ENCODE assay signal across 1 cellular context in the genomic region with DNA sequence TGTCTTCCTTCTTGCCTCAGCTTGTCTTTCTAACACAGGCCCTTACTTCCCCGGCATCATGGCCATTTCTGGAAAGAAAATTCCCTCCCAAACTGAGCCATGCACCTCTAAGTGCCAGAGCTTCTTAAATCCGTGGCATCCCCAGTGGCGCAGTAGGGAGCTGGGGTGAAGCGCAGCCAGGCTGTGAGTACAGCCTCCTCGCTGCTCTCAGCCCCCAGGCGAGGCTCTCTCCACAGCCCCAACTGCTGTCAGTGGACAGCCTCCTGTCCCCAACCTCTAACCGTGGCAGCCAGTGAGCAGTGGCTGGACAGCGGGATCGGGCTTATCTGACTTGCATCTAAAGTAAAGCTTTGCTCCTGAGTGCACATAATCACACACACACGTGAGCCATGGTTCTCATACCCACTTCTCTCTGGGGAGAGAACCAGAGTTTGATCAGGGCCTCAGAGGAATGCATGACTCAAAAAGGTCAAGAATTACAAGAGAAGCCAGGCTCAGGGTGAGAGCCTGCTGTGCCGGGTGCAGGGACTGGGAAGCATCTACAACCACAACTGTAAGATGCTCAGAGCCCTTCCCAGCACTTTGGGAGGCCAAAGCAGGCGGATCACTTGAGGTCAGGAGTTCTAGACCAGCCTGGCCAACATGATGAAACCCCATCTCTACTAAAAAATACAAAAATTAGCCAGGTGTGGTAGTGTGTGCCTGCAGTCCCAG.
TF ChIP-seq lines count a peak whose summit lies in the region.

No MANE protein-coding gene starts in this region.

TF ChIP-seq in HepG2, 621 proteins besides CTCF, POLR2A, EP300 and RAD21 (continued from another document and continues in another):
- TF ChIP-seq, protein P1, sequence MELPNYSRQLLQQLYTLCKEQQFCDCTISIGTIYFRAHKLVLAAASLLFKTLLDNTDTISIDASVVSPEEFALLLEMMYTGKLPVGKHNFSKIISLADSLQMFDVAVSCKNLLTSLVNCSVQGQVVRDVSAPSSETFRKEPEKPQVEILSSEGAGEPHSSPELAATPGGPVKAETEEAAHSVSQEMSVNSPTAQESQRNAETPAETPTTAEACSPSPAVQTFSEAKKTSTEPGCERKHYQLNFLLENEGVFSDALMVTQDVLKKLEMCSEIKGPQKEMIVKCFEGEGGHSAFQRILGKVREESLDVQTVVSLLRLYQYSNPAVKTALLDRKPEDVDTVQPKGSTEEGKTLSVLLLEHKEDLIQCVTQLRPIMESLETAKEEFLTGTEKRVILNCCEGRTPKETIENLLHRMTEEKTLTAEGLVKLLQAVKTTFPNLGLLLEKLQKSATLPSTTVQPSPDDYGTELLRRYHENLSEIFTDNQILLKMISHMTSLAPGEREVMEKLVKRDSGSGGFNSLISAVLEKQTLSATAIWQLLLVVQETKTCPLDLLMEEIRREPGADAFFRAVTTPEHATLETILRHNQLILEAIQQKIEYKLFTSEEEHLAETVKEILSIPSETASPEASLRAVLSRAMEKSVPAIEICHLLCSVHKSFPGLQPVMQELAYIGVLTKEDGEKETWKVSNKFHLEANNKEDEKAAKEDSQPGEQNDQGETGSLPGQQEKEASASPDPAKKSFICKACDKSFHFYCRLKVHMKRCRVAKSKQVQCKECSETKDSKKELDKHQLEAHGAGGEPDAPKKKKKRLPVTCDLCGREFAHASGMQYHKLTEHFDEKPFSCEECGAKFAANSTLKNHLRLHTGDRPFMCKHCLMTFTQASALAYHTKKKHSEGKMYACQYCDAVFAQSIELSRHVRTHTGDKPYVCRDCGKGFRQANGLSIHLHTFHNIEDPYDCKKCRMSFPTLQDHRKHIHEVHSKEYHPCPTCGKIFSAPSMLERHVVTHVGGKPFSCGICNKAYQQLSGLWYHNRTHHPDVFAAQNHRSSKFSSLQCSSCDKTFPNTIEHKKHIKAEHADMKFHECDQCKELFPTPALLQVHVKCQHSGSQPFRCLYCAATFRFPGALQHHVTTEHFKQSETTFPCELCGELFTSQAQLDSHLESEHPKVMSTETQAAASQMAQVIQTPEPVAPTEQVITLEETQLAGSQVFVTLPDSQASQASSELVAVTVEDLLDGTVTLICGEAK (IDR thresholded peaks at IDR 0.05), result no peak
- TF ChIP-seq, protein P1 (CRISPR knock-in tag; IDR thresholded peaks at IDR 0.05), result peak; percentile 46; the same call in 1 of the 2 replicates
- TF ChIP-seq, protein P2, sequence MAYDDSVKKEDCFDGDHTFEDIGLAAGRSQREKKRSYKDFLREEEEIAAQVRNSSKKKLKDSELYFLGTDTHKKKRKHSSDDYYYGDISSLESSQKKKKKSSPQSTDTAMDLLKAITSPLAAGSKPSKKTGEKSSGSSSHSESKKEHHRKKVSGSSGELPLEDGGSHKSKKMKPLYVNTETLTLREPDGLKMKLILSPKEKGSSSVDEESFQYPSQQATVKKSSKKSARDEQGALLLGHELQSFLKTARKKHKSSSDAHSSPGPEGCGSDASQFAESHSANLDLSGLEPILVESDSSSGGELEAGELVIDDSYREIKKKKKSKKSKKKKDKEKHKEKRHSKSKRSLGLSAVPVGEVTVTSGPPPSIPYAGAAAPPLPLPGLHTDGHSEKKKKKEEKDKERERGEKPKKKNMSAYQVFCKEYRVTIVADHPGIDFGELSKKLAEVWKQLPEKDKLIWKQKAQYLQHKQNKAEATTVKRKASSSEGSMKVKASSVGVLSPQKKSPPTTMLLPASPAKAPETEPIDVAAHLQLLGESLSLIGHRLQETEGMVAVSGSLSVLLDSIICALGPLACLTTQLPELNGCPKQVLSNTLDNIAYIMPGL (CRISPR knock-in tag; IDR thresholded peaks at IDR 0.05; ENCODE audit: borderline replicate concordance in 1 of 2, low read depth in 1 of 2), result peak in 1 of 2 experiments; percentile 48; a peak in 2 of 4 replicates
- TF ChIP-seq PRPF4 (IDR thresholded peaks at IDR 0.05; ENCODE audit: low read depth, low read length, poor library complexity, severe bottlenecking) (no peak), MAX (IDR thresholded peaks at IDR 0.05) (peak; percentile 55; the same call in 1 of the 2 replicates), POLR2AphosphoS2 (IDR thresholded peaks at IDR 0.05; ENCODE audit: low read depth, low read length) (no peak), ZNF547 (CRISPR knock-in tag; IDR thresholded peaks at IDR 0.05) (no peak; the same call in 1 of the 2 replicates), ZNF782 (CRISPR knock-in tag; IDR thresholded peaks at IDR 0.05; ENCODE audit: borderline replicate concordance) (no peak), HNF1B (CRISPR knock-in tag; IDR thresholded peaks at IDR 0.05) (0 out of 2 replicates have a peak, but pooled peaks have one; percentile 20), FOXO4 (CRISPR knock-in tag; conservative IDR thresholded peaks at IDR 0.05) (no peak), HOXA7 (CRISPR knock-in tag; IDR thresholded peaks at IDR 0.05) (no peak), SNAI1 (CRISPR knock-in tag; IDR thresholded peaks at IDR 0.05; ENCODE audit: borderline replicate concordance) (no peak), TMF1 (CRISPR knock-in tag; IDR thresholded peaks at IDR 0.05; ENCODE audit: low read depth) (0 out of 2 replicates have a peak, but pooled peaks have one; percentile 36), HHEX (CRISPR knock-in tag; IDR thresholded peaks at IDR 0.05) (peak; percentile 81), SMARCE1 (IDR thresholded peaks at IDR 0.05; ENCODE audit: borderline replicate concordance) (no peak), NR2F1 (CRISPR knock-in tag; IDR thresholded peaks at IDR 0.05) (peak; percentile 94 to 95), AKAP8 (CRISPR knock-in tag; IDR thresholded peaks at IDR 0.05) (no peak), ZNF136 (CRISPR knock-in tag; IDR thresholded peaks at IDR 0.05; ENCODE audit: low read depth) (no peak), ZNF598 (CRISPR knock-in tag; IDR thresholded peaks at IDR 0.05; ENCODE audit: borderline replicate concordance) (no peak), U2AF2 (IDR thresholded peaks at IDR 0.05; ENCODE audit: low read depth, low read length) (no peak), REXO4 (CRISPR knock-in tag; IDR thresholded peaks at IDR 0.05; ENCODE audit: borderline replicate concordance) (no peak), ZNF761 (CRISPR knock-in tag; conservative IDR thresholded peaks at IDR 0.05) (0 out of 2 replicates have a peak, but pooled peaks have one; percentile 81), ZNF367 (CRISPR knock-in tag; IDR thresholded peaks at IDR 0.05; ENCODE audit: borderline replicate concordance) (no peak), ZNF816 (CRISPR knock-in tag; IDR thresholded peaks at IDR 0.05; ENCODE audit: borderline replicate concordance) (no peak; the same call in 1 of the 2 replicates), KLF13 (CRISPR knock-in tag; IDR thresholded peaks at IDR 0.05) (no peak), ZNF878 (CRISPR knock-in tag; IDR thresholded peaks at IDR 0.05) (peak; percentile 87; the same call in 1 of the 2 replicates), IRX3 (CRISPR knock-in tag; IDR thresholded peaks at IDR 0.05; ENCODE audit: borderline replicate concordance, low read depth) (no peak), ASH2L (IDR thresholded peaks at IDR 0.05; ENCODE audit: insufficient read length, low read depth, low read length) (no peak), BHLHE40 (IDR thresholded peaks at IDR 0.05; ENCODE audit: low read length) (peak; percentile 99), ZNF441 (CRISPR knock-in tag; IDR thresholded peaks at IDR 0.05; ENCODE audit: borderline replicate concordance) (no peak), ZBTB7B (CRISPR knock-in tag; IDR thresholded peaks at IDR 0.05) (no peak; the same call in 1 of the 2 replicates), LCORL (IDR thresholded peaks at IDR 0.05) (no peak), LCORL (CRISPR knock-in tag; IDR thresholded peaks at IDR 0.05) (peak; percentile 83), EED (CRISPR knock-in tag; IDR thresholded peaks at IDR 0.05) (no peak; the same call in 1 of the 2 replicates)
- TF ChIP-seq, protein P3, sequence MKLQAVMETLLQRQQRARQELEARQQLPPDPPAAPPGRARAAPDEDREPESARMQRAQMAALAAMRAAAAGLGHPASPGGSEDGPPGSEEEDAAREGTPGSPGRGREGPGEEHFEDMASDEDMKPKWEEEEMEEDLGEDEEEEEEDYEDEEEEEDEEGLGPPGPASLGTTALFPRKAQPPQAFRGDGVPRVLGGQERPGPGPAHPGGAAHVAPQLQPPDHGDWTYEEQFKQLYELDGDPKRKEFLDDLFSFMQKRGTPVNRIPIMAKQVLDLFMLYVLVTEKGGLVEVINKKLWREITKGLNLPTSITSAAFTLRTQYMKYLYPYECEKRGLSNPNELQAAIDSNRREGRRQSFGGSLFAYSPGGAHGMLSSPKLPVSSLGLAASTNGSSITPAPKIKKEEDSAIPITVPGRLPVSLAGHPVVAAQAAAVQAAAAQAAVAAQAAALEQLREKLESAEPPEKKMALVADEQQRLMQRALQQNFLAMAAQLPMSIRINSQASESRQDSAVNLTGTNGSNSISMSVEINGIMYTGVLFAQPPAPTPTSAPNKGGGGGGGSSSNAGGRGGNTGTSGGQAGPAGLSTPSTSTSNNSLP (IDR thresholded peaks at IDR 0.05; ENCODE audit: low read depth, low read length), result peak; percentile 76
- TF ChIP-seq, protein P4, sequence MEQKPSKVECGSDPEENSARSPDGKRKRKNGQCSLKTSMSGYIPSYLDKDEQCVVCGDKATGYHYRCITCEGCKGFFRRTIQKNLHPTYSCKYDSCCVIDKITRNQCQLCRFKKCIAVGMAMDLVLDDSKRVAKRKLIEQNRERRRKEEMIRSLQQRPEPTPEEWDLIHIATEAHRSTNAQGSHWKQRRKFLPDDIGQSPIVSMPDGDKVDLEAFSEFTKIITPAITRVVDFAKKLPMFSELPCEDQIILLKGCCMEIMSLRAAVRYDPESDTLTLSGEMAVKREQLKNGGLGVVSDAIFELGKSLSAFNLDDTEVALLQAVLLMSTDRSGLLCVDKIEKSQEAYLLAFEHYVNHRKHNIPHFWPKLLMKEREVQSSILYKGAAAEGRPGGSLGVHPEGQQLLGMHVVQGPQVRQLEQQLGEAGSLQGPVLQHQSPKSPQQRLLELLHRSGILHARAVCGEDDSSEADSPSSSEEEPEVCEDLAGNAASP (CRISPR knock-in tag; IDR thresholded peaks at IDR 0.05; ENCODE audit: borderline replicate concordance), result no peak
- TF ChIP-seq, protein P5, sequence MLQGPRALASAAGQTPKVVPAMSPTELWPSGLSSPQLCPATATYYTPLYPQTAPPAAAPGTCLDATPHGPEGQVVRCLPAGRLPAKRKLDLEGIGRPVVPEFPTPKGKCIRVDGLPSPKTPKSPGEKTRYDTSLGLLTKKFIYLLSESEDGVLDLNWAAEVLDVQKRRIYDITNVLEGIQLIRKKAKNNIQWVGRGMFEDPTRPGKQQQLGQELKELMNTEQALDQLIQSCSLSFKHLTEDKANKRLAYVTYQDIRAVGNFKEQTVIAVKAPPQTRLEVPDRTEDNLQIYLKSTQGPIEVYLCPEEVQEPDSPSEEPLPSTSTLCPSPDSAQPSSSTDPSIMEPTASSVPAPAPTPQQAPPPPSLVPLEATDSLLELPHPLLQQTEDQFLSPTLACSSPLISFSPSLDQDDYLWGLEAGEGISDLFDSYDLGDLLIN (CRISPR knock-in tag; IDR thresholded peaks at IDR 0.05; ENCODE audit: borderline replicate concordance), result no peak
- TF ChIP-seq, protein P6, sequence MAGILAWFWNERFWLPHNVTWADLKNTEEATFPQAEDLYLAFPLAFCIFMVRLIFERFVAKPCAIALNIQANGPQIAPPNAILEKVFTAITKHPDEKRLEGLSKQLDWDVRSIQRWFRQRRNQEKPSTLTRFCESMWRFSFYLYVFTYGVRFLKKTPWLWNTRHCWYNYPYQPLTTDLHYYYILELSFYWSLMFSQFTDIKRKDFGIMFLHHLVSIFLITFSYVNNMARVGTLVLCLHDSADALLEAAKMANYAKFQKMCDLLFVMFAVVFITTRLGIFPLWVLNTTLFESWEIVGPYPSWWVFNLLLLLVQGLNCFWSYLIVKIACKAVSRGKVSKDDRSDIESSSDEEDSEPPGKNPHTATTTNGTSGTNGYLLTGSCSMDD (CRISPR knock-in tag; IDR thresholded peaks at IDR 0.05), result no peak
